In genomic region chr13:48595330-48596127, GRCh38 we compare ENCODE assay signal across 7 cellular contexts. TPM values are rescaled to one million over a fixed set of nuclear protein-coding genes. Genes with fewer than 3 reads are reported as not detected.
DNase-seq lines count a peak whose midpoint lies in the region; ATAC-seq and TF ChIP-seq lines count a peak whose summit lies in the region.

No MANE protein-coding gene starts in this region.

- no peak overlapping the region for H3K27ac Mint-ChIP-seq in activated CD8-positive, alpha-beta T cell treated with anti-CD3 and anti-CD28 coated beads, Interleukin-2, amount 10 ng/mL, durations not matched to agents 7 days and 5 days
- H3K27ac Mint-ChIP-seq in nephron progenitor cell, result peak overlapping the region; percentile 10

- H3K36me3 Mint-ChIP-seq in activated CD8-positive, alpha-beta T cell treated with anti-CD3 and anti-CD28 coated beads, Interleukin-2, amount 10 ng/mL, durations not matched to agents 7 days and 5 days (ENCODE audit: low read depth), result no peaks in the 10 kb centered on the region
- peaks cover 10% of the 10 kb centered on the region for H3K36me3 Mint-ChIP-seq in nephron progenitor cell (ENCODE audit: low read depth)

- in situ Hi-C loops in HAP-1 (cut with MboI; ENCODE audit: low sequenced_read_pairs), result loop anchor here (10.0 to 25.0 kb wide), 3 partner anchors 169 to 458 kb away; no protein-coding TSS in a partner anchor

- H3K27ac ChIP-seq in tibial artery, result no peak overlapping the region

- H3K4me3 ChIP-seq in GM06990 (replicated peaks; ENCODE audit: low read depth, low read length), result no peak overlapping the region
- no peak overlapping the region for H3K4me3 ChIP-seq in HAP-1
- no peak overlapping the region for H3K4me3 ChIP-seq in tibial artery

- H3K4me3 Mint-ChIP-seq in activated CD8-positive, alpha-beta T cell treated with anti-CD3 and anti-CD28 coated beads, Interleukin-2, amount 10 ng/mL, durations not matched to agents 7 days and 5 days, result no peak overlapping the region
- H3K4me3 Mint-ChIP-seq in nephron progenitor cell, result no peak overlapping the region

- H3K27me3 ChIP-seq in GM06990 (replicated peaks; ENCODE audit: control insufficient read depth, insufficient read depth, low read length) (no peaks in the 10 kb centered on the region), HAP-1 (ENCODE audit: low read depth) (no peaks in the 10 kb centered on the region), tibial artery (no peaks in the 10 kb centered on the region)

- H3K4me1 Mint-ChIP-seq in activated CD8-positive, alpha-beta T cell treated with anti-CD3 and anti-CD28 coated beads, Interleukin-2, amount 10 ng/mL, durations not matched to agents 7 days and 5 days (ENCODE audit: low read depth), result no peaks in the 10 kb centered on the region
- H3K4me1 Mint-ChIP-seq in nephron progenitor cell, result peaks cover 3% of the 10 kb centered on the region

- CTCF ChIA-PET in activated CD8-positive, alpha-beta T cell treated with anti-CD3 and anti-CD28 coated beads, Interleukin-2, amount 10 ng/mL, durations not matched to agents 7 days and 5 days (lab: Charles Lee), result interaction anchor here (0.6 to 9.6 kb wide), 9 partner anchors 9 to 174 kb away, joined by 3 to 100 read pairs (median 3); no protein-coding TSS in a partner anchor

- H3K27me3 Mint-ChIP-seq in activated CD8-positive, alpha-beta T cell treated with anti-CD3 and anti-CD28 coated beads, Interleukin-2, amount 10 ng/mL, durations not matched to agents 7 days and 5 days (ENCODE audit: low read depth), result peaks cover 6% of the 10 kb centered on the region
- H3K27me3 Mint-ChIP-seq in nephron progenitor cell (ENCODE audit: low read depth, poor library complexity), result no peaks in the 10 kb centered on the region

- POLR2A ChIA-PET in activated CD8-positive, alpha-beta T cell treated with anti-CD3 and anti-CD28 coated beads, Interleukin-2, amount 10 ng/mL, durations not matched to agents 7 days and 5 days (lab: Charles Lee), result no interaction called here

- H3K36me3 ChIP-seq in GM06990 (ENCODE audit: control insufficient read depth, insufficient read depth, low read length), result no peaks in the 10 kb centered on the region
- no peaks in the 10 kb centered on the region for H3K36me3 ChIP-seq in HAP-1 (replicated peaks)
- no peaks in the 10 kb centered on the region for H3K36me3 ChIP-seq in tibial artery

- peak; percentile 69 for TF ChIP-seq CTCF in GM06990 (IDR thresholded peaks at IDR 0.05; ENCODE audit: insufficient read depth, low read length, poor library complexity, severe bottlenecking)
- TF ChIP-seq CTCF in nephron progenitor cell (IDR thresholded peaks at IDR 0.05), result peak; percentile 18
- TF ChIP-seq CTCF in tibial artery (IDR thresholded peaks at IDR 0.05), result peak; percentile 56 to 57

- H3K4me1 ChIP-seq in HAP-1 (peaks cover 43% of the 10 kb centered on the region), tibial artery (no peaks in the 10 kb centered on the region)

- intact Hi-C loops in tibial artery (cut with DNase I; ENCODE audit: low total_unique reads), result loop anchor here (5.0 kb wide), 1 partner anchor 682 kb away; no protein-coding TSS in a partner anchor

- H3K9me3 Mint-ChIP-seq in activated CD8-positive, alpha-beta T cell treated with anti-CD3 and anti-CD28 coated beads, Interleukin-2, amount 10 ng/mL, durations not matched to agents 7 days and 5 days (ENCODE audit: insufficient read depth), result no peaks in the 10 kb centered on the region
- H3K9me3 Mint-ChIP-seq in nephron progenitor cell, result peaks cover 31% of the 10 kb centered on the region

- DNase-seq in GM06990 (ENCODE audit: extremely low read depth, insufficient read length) (no peak), HAP-1 (ENCODE audit: low spot score in 2 of 2) (peak; percentile 52 to 59), NCI-H2196 (lab: John Stamatoyannopoulos, UW; ENCODE audit: unreplicated experiment) (peak; percentile 3), nephron progenitor cell (no peak), tibial artery (peak in 1 of 2 donors; percentile 51)
- DNase-seq in activated CD8-positive, alpha-beta T cell treated with anti-CD3 and anti-CD28 coated beads, Interleukin-2, amount 10 ng/mL, durations not matched to agents 7 days and 5 days, result peak; percentile 75

- peak; percentile 96 for ATAC-seq in activated CD8-positive, alpha-beta T cell treated with anti-CD3 and anti-CD28 coated beads, Interleukin-2, amount 10 ng/mL, durations not matched to agents 7 days and 5 days
- ATAC-seq in esophagus mucosa, result peak; percentile 83

- H3K9me3 ChIP-seq in HAP-1, result peaks cover 5% of the 10 kb centered on the region; the same call in 1 of the 2 replicates
- H3K9me3 ChIP-seq in tibial artery, result peaks cover 0 to 6% (median 2%) of the 10 kb centered on the region in 3 donors

RNA-seq across cellular contexts. Expression of gene CYSLTR2, which starts 58.2 kb away (rescaled TPM):
- total RNA-seq in activated CD8-positive, alpha-beta T cell treated with anti-CD3 and anti-CD28 coated beads, Interleukin-2, amount 10 ng/mL, durations not matched to agents 7 days and 5 days, result 1 to 10 TPM; 2.9 to 3.3 TPM
- total RNA-seq in esophagus mucosa, result 0.24 TPM

Comparison
In these comparisons a context has a peak if more than half of its experiments do, and no peak if none do; other contexts are left out.
1. DNase-seq: peak in HAP-1 (2 of 2), NCI-H2196 (single experiment) and activated CD8-positive, alpha-beta T cell treated with anti-CD3 and anti-CD28 coated beads, Interleukin-2, amount 10 ng/mL, durations not matched to agents 7 days and 5 days (single experiment); none in GM06990 (single experiment) and nephron progenitor cell (single experiment).
2. CTCF ChIP-seq: peak in every context shown above with its lines; median percentile 69 in GM06990; 56 in tibial artery; 18 in nephron progenitor cell.